In the genomic region with DNA sequence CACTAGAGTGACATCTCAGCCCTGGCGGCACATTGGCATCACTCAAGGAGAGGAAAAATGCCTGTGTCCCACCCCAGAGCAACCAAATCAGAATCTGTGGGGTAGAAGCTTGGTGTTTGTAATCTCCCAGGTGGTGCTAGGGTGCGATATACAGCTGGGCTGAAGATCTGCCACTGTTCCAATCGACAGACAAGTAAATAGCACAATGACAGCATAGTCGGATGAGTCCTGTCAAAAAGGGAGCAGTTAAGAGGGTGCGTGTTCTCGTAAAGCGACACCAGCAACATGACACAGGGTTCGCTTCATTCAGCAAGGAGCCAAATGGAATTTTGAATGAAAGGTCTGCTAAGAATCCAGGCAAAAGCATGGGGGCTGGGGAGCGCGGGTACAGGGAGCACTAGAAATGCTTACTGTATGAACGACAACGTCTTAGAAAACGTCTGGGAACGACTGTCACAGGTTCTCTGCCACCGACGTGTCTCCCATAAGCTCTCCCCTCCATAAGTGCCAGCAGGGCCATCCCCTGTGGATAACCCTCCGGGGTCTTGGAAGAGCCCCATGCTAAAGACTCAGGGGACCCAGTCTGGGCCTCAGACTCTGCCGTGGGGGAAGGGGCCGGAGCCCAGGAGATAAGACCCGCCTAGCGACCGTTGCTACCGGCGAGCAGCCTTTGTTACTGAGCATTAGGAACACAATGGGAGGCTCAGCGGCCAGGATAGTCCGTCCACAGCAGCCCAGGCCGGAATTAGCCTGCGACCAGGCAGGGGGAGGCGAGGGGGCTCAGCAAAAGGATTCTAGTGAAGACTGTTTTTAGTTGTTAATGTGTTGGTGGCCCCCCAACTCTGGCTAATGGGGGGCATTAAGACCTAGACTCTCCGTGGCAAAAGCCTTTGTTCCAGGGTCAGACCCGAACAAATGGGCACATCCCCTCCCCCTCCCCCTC, we compare ENCODE assay signal across 10 cellular contexts. TPM values are rescaled to one million over a fixed set of nuclear protein-coding genes. Genes with fewer than 3 reads are reported as not detected.
DNase-seq lines count a peak whose midpoint lies in the region; ATAC-seq and TF ChIP-seq lines count a peak whose summit lies in the region.
"Had no signal": no experiment of that assay in that cellular context is flagged by ENCODE, and none has a peak within 500 bp of the region (broad histone marks: within the 10 kb centered on the region; RNA-seq: fewer than 3 reads in every experiment).

No MANE protein-coding gene starts in this region.

- H3K27ac ChIP-seq in endodermal cell (ENCODE audit: low read depth, low read length) (peak overlapping the region; percentile 100), thoracic aorta (no peak overlapping the region)

- no peaks in the 10 kb centered on the region for H3K36me3 ChIP-seq in endodermal cell (ENCODE audit: control insufficient read depth, insufficient read depth, low read length)
- H3K36me3 ChIP-seq in thoracic aorta: no peaks in the 10 kb centered on the region

- H3K36me3 Mint-ChIP-seq in endodermal cell (ENCODE audit: low read depth): no peaks in the 10 kb centered on the region

- H3K4me3 ChIP-seq in endodermal cell (ENCODE audit: low read length) (peak overlapping the region; percentile 72), thoracic aorta (peak overlapping the region; percentile 56)
- H3K4me3 ChIP-seq: GM12878 had no signal

- H3K9me3 Mint-ChIP-seq in endodermal cell: no peaks in the 10 kb centered on the region

- H3K4me1 Mint-ChIP-seq in endodermal cell: peaks cover 38% of the 10 kb centered on the region

- H3K4me1 ChIP-seq in endodermal cell (ENCODE audit: control insufficient read depth, insufficient read depth, low read length) (no peaks in the 10 kb centered on the region), thoracic aorta (ENCODE audit: control insufficient read depth in 1 of 2, low read depth in 2 of 2) (no peaks in the 10 kb centered on the region)

- no peaks in the 10 kb centered on the region for H3K27me3 ChIP-seq in endodermal cell (ENCODE audit: control insufficient read depth, insufficient read depth, low read length, poor library complexity, severe bottlenecking)
- no peaks in the 10 kb centered on the region for H3K27me3 ChIP-seq in thoracic aorta (replicated peaks; ENCODE audit: insufficient read depth)

- TF ChIP-seq CTCF in endodermal cell (conservative IDR thresholded peaks at IDR 0.05) (no peak), thoracic aorta (IDR thresholded peaks at IDR 0.05) (no peak), omental fat pad (IDR thresholded peaks at IDR 0.05) (no peak)

- H3K9me3 ChIP-seq in endodermal cell (ENCODE audit: control insufficient read depth, low read length) (no peaks in the 10 kb centered on the region), thoracic aorta (no peaks in the 10 kb centered on the region)

- ATAC-seq in thoracic aorta (ENCODE audit: insufficient number of reproducible peaks, low FRiP score, low read depth) (no peak), HG03439 (IDR thresholded peaks at IDR 0.05; ENCODE audit: unreplicated experiment) (no peak), omental fat pad (ENCODE audit: low FRiP score) (no peak), HG03280 (IDR thresholded peaks at IDR 0.05; ENCODE audit: unreplicated experiment) (no peak), GM21576 (IDR thresholded peaks at IDR 0.05; ENCODE audit: unreplicated experiment) (no peak)
- ATAC-seq: GM12878 had no signal

- H3K27ac Mint-ChIP-seq in endodermal cell: peak overlapping the region; percentile 99

- H3K27me3 Mint-ChIP-seq in endodermal cell (ENCODE audit: insufficient read depth): no peaks in the 10 kb centered on the region

- peak overlapping the region; percentile 79 for H3K4me3 Mint-ChIP-seq in endodermal cell

- H3K9ac ChIP-seq in endodermal cell (ENCODE audit: extremely low read depth, low read length, poor library complexity, severe bottlenecking): peak overlapping the region; percentile 94

- peak; percentile 61 for DNase-seq in NCI-H2227 treated with DMSO at 0.1 percent for 48 hours (lab: John Stamatoyannopoulos, UW)
- peak; percentile 97 for DNase-seq in endodermal cell
- DNase-seq in lung microvascular endothelial cell (ENCODE audit: low read depth in 2 of 2): peak; percentile 58 to 85
- no peak for DNase-seq in thoracic aorta (ENCODE audit: low spot score)
- DNase-seq in omental fat pad (ENCODE audit: low spot score): no peak
- DNase-seq: activated CD8-positive, alpha-beta memory T cell treated with anti-CD3 and anti-CD28 coated beads, Interleukin-2, amount 50 U/mL, for 4 hours had no signal

- 9 to 10% methylated on average over 25 to 31 of the region's 31 CpGs for WGBS in endodermal cell (ENCODE audit: insufficient coverage in 1 of 2, insufficient read length in 1 of 2), 2 experiments

RNA-seq across cellular contexts. Expression of a gene that starts 20.8 kb away (rescaled TPM):
- 10 to 100 TPM; 57.6 to 86.8 TPM for total RNA-seq in endodermal cell
- 14.5 TPM for polyA plus RNA-seq in endodermal cell (2013, experiment 1 of 2)
- 12.1 TPM for polyA plus RNA-seq in endodermal cell (2013, experiment 2 of 2)
- 0.87 and 6.7 TPM in 2 replicates for total RNA-seq in lung microvascular endothelial cell
- 10 to 100 TPM; 25.7 to 31.3 TPM for total RNA-seq in thoracic aorta
- total RNA-seq in omental fat pad: 10 to 100 TPM; 11.6 to 40.1 (median 16.3) TPM

RNA-seq across cellular contexts. Expression of a gene that starts 39.4 kb away (rescaled TPM):
- total RNA-seq in endodermal cell: 10 to 100 TPM; 39.4 to 53.0 TPM
- 40.5 TPM for polyA plus RNA-seq in endodermal cell (2013, experiment 1 of 2)
- 36.8 TPM for polyA plus RNA-seq in endodermal cell (2013, experiment 2 of 2)
- total RNA-seq in lung microvascular endothelial cell: 28.8 and 35.5 TPM in 2 replicates
- 10 to 100 TPM; 32.6 to 50.1 TPM for total RNA-seq in thoracic aorta
- total RNA-seq in omental fat pad: 10 to 100 TPM; 32.9 to 60.7 (median 36.7) TPM

Comparison
In these comparisons a context has a peak if more than half of its experiments do, and no peak if none do; other contexts are left out.
1. DNase-seq: peak in NCI-H2227 treated with DMSO at 0.1 percent for 48 hours (single experiment), endodermal cell (single experiment) and lung microvascular endothelial cell (2 of 2); none in thoracic aorta (single experiment) and omental fat pad (single experiment).